ENCODE assay signal across 19 cellular contexts in genomic region chr12:120130011-120130410, GRCh38.
"Had no signal": no experiment of that assay in that cellular context is flagged by ENCODE, and none has a peak within 500 bp of the region (broad histone marks: within the 10 kb centered on the region; RNA-seq: fewer than 3 reads in every experiment).

No MANE protein-coding gene starts in this region.

- H3K9me3 Mint-ChIP-seq: memory B cell; natural killer cell treated with Interleukin-12 subunit alpha and Interleukin-12 subunit beta and Interleukin-15 and Interleukin-18, amount 100 ng/mL, for 72 hours had no signal

- ATAC-seq: left lobe of liver; lower lobe of right lung; natural killer cell treated with Interleukin-12 subunit alpha and Interleukin-12 subunit beta and Interleukin-15 and Interleukin-18, amount 100 ng/mL, for 72 hours; pancreas; sciatic nerve had no signal

- DNase-seq: caudate nucleus; colonic mucosa; effector CD4-positive, alpha-beta T cell; foreskin melanocyte; head of caudate nucleus; hypothalamus; kidney glomerular epithelial cell; lower lobe of right lung; midbrain; occipital lobe; pancreas; stimulated activated CD4-positive, alpha-beta T cell treated with anti-CD3 and anti-CD28 coated beads, Interleukin-12 subunit alpha, Interleukin-12 subunit beta, amount 100 ng/mL, for 4 hours; trophoblast cell had no signal

- H3K4me1 ChIP-seq: colonic mucosa, pancreas had no signal

- H3K27ac ChIP-seq: colonic mucosa, lower lobe of right lung, pancreas, skin epidermis had no signal

- H3K4me3 Mint-ChIP-seq: memory B cell; natural killer cell treated with Interleukin-12 subunit alpha and Interleukin-12 subunit beta and Interleukin-15 and Interleukin-18, amount 100 ng/mL, for 72 hours had no signal

- H3K27ac Mint-ChIP-seq: memory B cell; natural killer cell treated with Interleukin-12 subunit alpha and Interleukin-12 subunit beta and Interleukin-15 and Interleukin-18, amount 100 ng/mL, for 72 hours; progenitor cell of endocrine pancreas had no signal

- H3K4me3 ChIP-seq: colonic mucosa, lower lobe of right lung, pancreas, skin epidermis had no signal

- H3K27me3 Mint-ChIP-seq: memory B cell; natural killer cell treated with Interleukin-12 subunit alpha and Interleukin-12 subunit beta and Interleukin-15 and Interleukin-18, amount 100 ng/mL, for 72 hours; progenitor cell of endocrine pancreas had no signal

- H3K27me3 ChIP-seq: colonic mucosa, pancreas had no signal

- H3K9me3 ChIP-seq: colonic mucosa, lower lobe of right lung, pancreas had no signal
